In genomic region chr2:3578987-3579386, GRCh38 we compare ENCODE assay signal across 1 cellular context.
TF ChIP-seq lines count a peak whose summit lies in the region.

No MANE protein-coding gene starts in this region.

TF ChIP-seq in GM23338, 12 proteins besides CTCF, POLR2A, EP300 and RAD21 (continued from another document):
- no peak for TF ChIP-seq ZNF462 (CRISPR knock-in tag; IDR thresholded peaks at IDR 0.05)
- TF ChIP-seq REST (IDR thresholded peaks at IDR 0.05; ENCODE audit: unreplicated experiment): no peak
TF ChIP-seq in GM23338: peak in this region for 0.
